In genomic region chr2:202681688-202682205, GRCh38 we compare ENCODE assay signal across 16 cellular contexts.
"Had no signal": no experiment of that assay in that cellular context is flagged by ENCODE, and none has a peak within 500 bp of the region (broad histone marks: within the 10 kb centered on the region; RNA-seq: fewer than 3 reads in every experiment).

No MANE protein-coding gene starts in this region.

- DNase-seq: activated CD4-positive, alpha-beta memory T cell treated with anti-CD3 and anti-CD28 coated beads, Interleukin-2, amount 10 ng/mL, durations not matched to agents 7 days and 5 days; activated CD4-positive, CD25-positive, alpha-beta regulatory T cell treated with anti-CD3 and anti-CD28 coated beads, Interleukin-2, amount 50 U/mL, for 72 hours; activated CD8-positive, alpha-beta memory T cell treated with anti-CD3 and anti-CD28 coated beads, Interleukin-2, amount 50 U/mL, for 4 hours; foreskin keratinocyte; head of caudate nucleus; mammary epithelial cell; stimulated activated CD4-positive, alpha-beta T cell treated with anti-CD3 and anti-CD28 coated beads, Interleukin-12 subunit alpha, Interleukin-12 subunit beta, amount 100 ng/mL, for 4 hours; stimulated activated naive CD4-positive, alpha-beta T cell treated with Interleukin-2 at 50 U/mL for 16 hours; upper lobe of right lung had no signal

- H3K4me3 ChIP-seq: cardiac muscle cell, suprapubic skin, upper lobe of right lung had no signal

- H3K27ac Mint-ChIP-seq: activated CD4-positive, alpha-beta memory T cell treated with anti-CD3 and anti-CD28 coated beads, Interleukin-2, amount 10 ng/mL, durations not matched to agents 7 days and 5 days; T-helper 2 cell treated with Interferon-gamma antibody and Interleukin-4, amounts not matched to agents 5 μg/mL and 100 μg/mL, for 36 hours had no signal

- H3K4me1 ChIP-seq: foreskin keratinocyte, suprapubic skin, upper lobe of right lung had no signal

- H3K27ac ChIP-seq: cardiac muscle cell, foreskin keratinocyte, suprapubic skin, upper lobe of right lung had no signal

- ATAC-seq: foreskin keratinocyte, left lobe of liver, upper lobe of right lung had no signal

- H3K4me3 Mint-ChIP-seq: activated CD4-positive, alpha-beta memory T cell treated with anti-CD3 and anti-CD28 coated beads, Interleukin-2, amount 10 ng/mL, durations not matched to agents 7 days and 5 days; T-helper 2 cell treated with Interferon-gamma antibody and Interleukin-4, amounts not matched to agents 5 μg/mL and 100 μg/mL, for 36 hours had no signal

- H3K9me3 ChIP-seq: suprapubic skin, upper lobe of right lung had no signal

- H3K27me3 Mint-ChIP-seq: activated CD4-positive, alpha-beta memory T cell treated with anti-CD3 and anti-CD28 coated beads, Interleukin-2, amount 10 ng/mL, durations not matched to agents 7 days and 5 days had no signal

- H3K27me3 ChIP-seq: cardiac muscle cell, foreskin keratinocyte, suprapubic skin, upper lobe of right lung had no signal

- FAIRE-seq: colon, endothelial cell of umbilical vein, islet of Langerhans had no signal

- H3K36me3 ChIP-seq: cardiac muscle cell, suprapubic skin, upper lobe of right lung had no signal
